Comparison of ENCODE assay signal across 32 cellular contexts in the genomic region with DNA sequence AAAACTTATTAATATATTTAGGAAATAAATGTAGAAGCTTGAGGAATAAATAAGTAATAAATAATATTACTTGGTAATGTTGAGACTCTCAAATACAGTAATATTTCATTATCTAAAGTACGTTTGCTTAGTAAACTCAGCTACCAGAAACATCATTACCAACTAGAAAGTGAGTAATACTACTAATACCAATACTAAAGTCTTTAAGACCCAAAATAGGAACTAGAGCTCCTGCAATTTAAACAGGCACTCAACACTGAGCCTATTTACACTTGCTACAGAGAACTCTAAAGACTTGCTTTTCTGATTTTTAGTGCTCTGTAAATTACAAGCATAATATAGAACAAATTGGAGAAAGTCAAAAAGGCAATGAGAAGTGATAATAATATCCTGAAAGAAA. TPM values are rescaled to one million over a fixed set of nuclear protein-coding genes. Genes with fewer than 3 reads are reported as not detected.
"Had no signal": no experiment of that assay in that cellular context is flagged by ENCODE, and none has a peak within 500 bp of the region (broad histone marks: within the 10 kb centered on the region; RNA-seq: fewer than 3 reads in every experiment).

No MANE protein-coding gene starts in this region.

- H3K27me3 ChIP-seq: body of pancreas, brain microvascular endothelial cell, breast epithelium had no signal

- H3K27ac ChIP-seq: body of pancreas, brain microvascular endothelial cell, breast epithelium, VCaP had no signal

- H3K9me3 ChIP-seq: body of pancreas, breast epithelium had no signal

- FAIRE-seq: astrocyte had no signal

- H3K36me3 ChIP-seq: brain microvascular endothelial cell, breast epithelium had no signal

- ATAC-seq: activated CD8-positive, alpha-beta memory T cell treated with anti-CD3 and anti-CD28 coated beads, Interleukin-2, amount 10 ng/mL, durations not matched to agents 7 days and 5 days; activated CD8-positive, alpha-beta T cell treated with anti-CD3 and anti-CD28 coated beads, Interleukin-2, amount 10 ng/mL, durations not matched to agents 7 days and 5 days; activated naive CD8-positive, alpha-beta T cell treated with anti-CD3 and anti-CD28 coated beads, Interleukin-2, amount 50 U/mL, for 24 hours; body of pancreas had no signal

- DNase-seq: activated B cell treated with CpG ODN at 0.5 μM for 24 hours; activated CD4-positive, alpha-beta memory T cell treated with anti-CD3 and anti-CD28 coated beads, Interleukin-2, amount 10 ng/mL, durations not matched to agents 7 days and 5 days; activated CD4-positive, alpha-beta T cell treated with anti-CD3 and anti-CD28 coated beads for 48 hours; activated CD4-positive, alpha-beta T cell treated with anti-CD3 and anti-CD28 coated beads, Interleukin-2, amount 10 ng/mL, durations not matched to agents 7 days and 5 days; activated CD4-positive, alpha-beta T cell treated with anti-CD3 and anti-CD28 coated beads, Interleukin-2, amount 50 U/mL, for 48 hours; activated CD4-positive, CD25-positive, alpha-beta regulatory T cell treated with anti-CD3 and anti-CD28 coated beads, Interleukin-2, amount 50 U/mL, for 72 hours; activated CD8-positive, alpha-beta memory T cell treated with anti-CD3 and anti-CD28 coated beads for 24 hours; activated CD8-positive, alpha-beta memory T cell treated with anti-CD3 and anti-CD28 coated beads, Interleukin-2, amount 10 ng/mL, durations not matched to agents 7 days and 5 days; activated CD8-positive, alpha-beta memory T cell treated with anti-CD3 and anti-CD28 coated beads, Interleukin-2, amount 50 U/mL, for 48 hours; activated CD8-positive, alpha-beta T cell treated with anti-CD3 and anti-CD28 coated beads, Interleukin-2, amount 10 ng/mL, durations not matched to agents 7 days and 5 days; activated effector memory CD4-positive, alpha-beta T cell treated with Interleukin-2 at 50 U/mL for 16 hours; activated gamma-delta T cell; activated naive CD4-positive, alpha-beta T cell treated with anti-CD3 and anti-CD28 coated beads, Interleukin-2, amount 10 ng/mL, durations not matched to agents 7 days and 5 days; activated naive CD4-positive, alpha-beta T cell treated with Interleukin-2 at 50 U/mL for 16 hours; activated naive CD8-positive, alpha-beta T cell treated with anti-CD3 and anti-CD28 coated beads, Interleukin-2, amount 10 ng/mL, durations not matched to agents 7 days and 5 days; activated naive CD8-positive, alpha-beta T cell treated with anti-CD3 and anti-CD28 coated beads, Interleukin-2, amount 50 U/mL, for 24 hours; activated T-cell treated with anti-CD3 and anti-CD28 coated beads, Interleukin-2, amount 50 U/mL, for 24 hours; activated T-cell treated with anti-CD3 and anti-CD28 coated beads, Interleukin-2, amount 50 U/mL, for 48 hours; amygdala; anterior cingulate cortex; body of pancreas; brain microvascular endothelial cell; central memory CD4-positive, alpha-beta T cell; T-helper 1 cell; T-helper 2 cell; T-helper 9 cell had no signal

- H3K4me3 ChIP-seq: body of pancreas, breast epithelium had no signal

- H3K4me1 ChIP-seq: breast epithelium had no signal

RNA-seq across cellular contexts. Expression of a gene that starts 13.5 kb away (rescaled TPM):
- total RNA-seq: activated B cell treated with CpG ODN at 0.5 μM for 24 hours; activated CD4-positive, alpha-beta memory T cell treated with anti-CD3 and anti-CD28 coated beads, Interleukin-2, amount 10 ng/mL, durations not matched to agents 7 days and 5 days; activated CD4-positive, alpha-beta T cell treated with anti-CD3 and anti-CD28 coated beads, Interleukin-2, amount 10 ng/mL, durations not matched to agents 7 days and 5 days; activated CD8-positive, alpha-beta memory T cell treated with anti-CD3 and anti-CD28 coated beads, Interleukin-2, amount 10 ng/mL, durations not matched to agents 7 days and 5 days; activated CD8-positive, alpha-beta T cell treated with anti-CD3 and anti-CD28 coated beads, Interleukin-2, amount 10 ng/mL, durations not matched to agents 7 days and 5 days; activated naive CD8-positive, alpha-beta T cell treated with anti-CD3 and anti-CD28 coated beads, Interleukin-2, amount 10 ng/mL, durations not matched to agents 7 days and 5 days; activated T-helper 2 cell treated with anti-CD3 and anti-CD28 coated beads, Interferon-gamma antibody, Interleukin-2, Interleukin-4, amounts not matched to agents 10 μg/mL and 5 μg/mL and 100 μg/mL, durations not matched to agents 14 hours and 24 hours and 36 hours; astrocyte; body of pancreas; breast epithelium; cerebellum had no signal
- polyA plus RNA-seq: adipose tissue had no signal
